1 cellular context compared by ENCODE assay signal in genomic region chr1:95233737-95234493, GRCh38.
TF ChIP-seq lines count a peak whose summit lies in the region.

Gene RWDD3 (plus strand): TSS chr1:95234210. CDS start chr1:95234231, 21 bp downstream.

TF ChIP-seq in HepG2, 621 proteins besides CTCF, POLR2A, EP300 and RAD21 (continued from another document and continues in another):
- TF ChIP-seq GMEB1 (CRISPR knock-in tag; IDR thresholded peaks at IDR 0.05; ENCODE audit: borderline replicate concordance), result peak; percentile 65; the same call in 1 of the 2 replicates
- no peak for TF ChIP-seq EHMT2 (IDR thresholded peaks at IDR 0.05; ENCODE audit: borderline replicate concordance, low read depth, low read length)
- no peak; the same call in 1 of the 2 replicates for TF ChIP-seq ZBTB10 (CRISPR knock-in tag; IDR thresholded peaks at IDR 0.05; ENCODE audit: borderline replicate concordance)
- no peak for TF ChIP-seq CERS6 (CRISPR knock-in tag; IDR thresholded peaks at IDR 0.05)
- no peak; the same call in 1 of the 2 replicates for TF ChIP-seq TCF7 (IDR thresholded peaks at IDR 0.05; ENCODE audit: low read depth)
- no peak for TF ChIP-seq ZBTB37 (CRISPR knock-in tag; IDR thresholded peaks at IDR 0.05)
- no peak for TF ChIP-seq ZFP1 (CRISPR knock-in tag; IDR thresholded peaks at IDR 0.05)
- no peak for TF ChIP-seq ZNF383 (CRISPR knock-in tag; IDR thresholded peaks at IDR 0.05; ENCODE audit: borderline replicate concordance)
- peak; percentile 80; the same call in 1 of the 2 replicates for TF ChIP-seq BRCA1 (CRISPR knock-in tag; IDR thresholded peaks at IDR 0.05)
- TF ChIP-seq HOXA5 (CRISPR knock-in tag; IDR thresholded peaks at IDR 0.05), result 0 out of 2 replicates have a peak, but pooled peaks have one; percentile 43
- peak; percentile 44 for TF ChIP-seq ZBTB25 (CRISPR knock-in tag; IDR thresholded peaks at IDR 0.05)
- peak; percentile 87 for TF ChIP-seq GABPB1 (CRISPR knock-in tag; IDR thresholded peaks at IDR 0.05)
- TF ChIP-seq MXI1 (IDR thresholded peaks at IDR 0.05; ENCODE audit: borderline replicate concordance, low read depth, low read length), result peak; percentile 23; the same call in 1 of the 3 replicates
- TF ChIP-seq NCOA5 (CRISPR knock-in tag; IDR thresholded peaks at IDR 0.05), result no peak
- TF ChIP-seq ZFP36L1 (CRISPR knock-in tag; IDR thresholded peaks at IDR 0.05), result no peak
- no peak for TF ChIP-seq RFX3 (CRISPR knock-in tag; IDR thresholded peaks at IDR 0.05)
- no peak for TF ChIP-seq SETDB1 (CRISPR knock-in tag; IDR thresholded peaks at IDR 0.05; ENCODE audit: borderline replicate concordance)
- TF ChIP-seq SRSF1 (optimal IDR thresholded peaks at IDR 0.05; ENCODE audit: low read depth, low read length), result peak; percentile 65
- TF ChIP-seq ATRX (CRISPR knock-in tag; IDR thresholded peaks at IDR 0.05; ENCODE audit: borderline replicate concordance), result no peak
- TF ChIP-seq TSC22D2 (CRISPR knock-in tag; IDR thresholded peaks at IDR 0.05; ENCODE audit: borderline replicate concordance), result peak; percentile 80; the same call in 1 of the 2 replicates
- 0 out of 2 replicates have a peak, but pooled peaks have one; percentile 36 for TF ChIP-seq IRF1 (CRISPR knock-in tag; IDR thresholded peaks at IDR 0.05; ENCODE audit: low read depth)
- peak; percentile 72 for TF ChIP-seq FOXA3 (CRISPR knock-in tag; IDR thresholded peaks at IDR 0.05)
- no peak for TF ChIP-seq ATF7 (IDR thresholded peaks at IDR 0.05)
- no peak for TF ChIP-seq ATF7 (CRISPR knock-in tag; IDR thresholded peaks at IDR 0.05)
- peak; percentile 73; the same call in 1 of the 2 replicates for TF ChIP-seq ZNF441 (CRISPR knock-in tag; IDR thresholded peaks at IDR 0.05; ENCODE audit: borderline replicate concordance)
- TF ChIP-seq GATAD2A (CRISPR knock-in tag; IDR thresholded peaks at IDR 0.05), result 0 out of 2 replicates have a peak, but pooled peaks have one; percentile 23
- no peak for TF ChIP-seq MAFF (IDR thresholded peaks at IDR 0.05; ENCODE audit: low read depth, low read length)
- TF ChIP-seq ZFP90 (CRISPR knock-in tag; IDR thresholded peaks at IDR 0.05; ENCODE audit: borderline replicate concordance), result no peak; the same call in 1 of the 2 replicates
- TF ChIP-seq HINFP (CRISPR knock-in tag; IDR thresholded peaks at IDR 0.05; ENCODE audit: low read depth), result no peak
- peak; percentile 50; the same call in 1 of the 2 replicates for TF ChIP-seq ZBTB2 (CRISPR knock-in tag; IDR thresholded peaks at IDR 0.05; ENCODE audit: low read depth)
- TF ChIP-seq ZBTB46 (CRISPR knock-in tag; IDR thresholded peaks at IDR 0.05; ENCODE audit: borderline replicate concordance), result no peak
- peak; percentile 77 for TF ChIP-seq ZSCAN31 (CRISPR knock-in tag; IDR thresholded peaks at IDR 0.05; ENCODE audit: low read depth)
- peak; percentile 81 for TF ChIP-seq THAP11 (CRISPR knock-in tag; IDR thresholded peaks at IDR 0.05)
- TF ChIP-seq DMTF1 (CRISPR knock-in tag; IDR thresholded peaks at IDR 0.05), result no peak
- TF ChIP-seq SMC3 (IDR thresholded peaks at IDR 0.05; ENCODE audit: low read length), result no peak; the same call in 1 of the 2 replicates
- peak; percentile 47 for TF ChIP-seq YEATS2 (CRISPR knock-in tag; IDR thresholded peaks at IDR 0.05; ENCODE audit: borderline replicate concordance)
- TF ChIP-seq NCOA1 (CRISPR knock-in tag; IDR thresholded peaks at IDR 0.05), result no peak
- 0 out of 2 replicates have a peak, but pooled peaks have one; percentile 65 for TF ChIP-seq ZNF337 (CRISPR knock-in tag; IDR thresholded peaks at IDR 0.05; ENCODE audit: borderline replicate concordance, low read depth)
- peak; percentile 35; the same call in 1 of the 2 replicates for TF ChIP-seq ZNF431 (CRISPR knock-in tag; IDR thresholded peaks at IDR 0.05; ENCODE audit: borderline replicate concordance, low read depth)
- TF ChIP-seq ZSCAN20 (CRISPR knock-in tag; IDR thresholded peaks at IDR 0.05; ENCODE audit: borderline replicate concordance), result no peak
- no peak for TF ChIP-seq REPIN1 (CRISPR knock-in tag; IDR thresholded peaks at IDR 0.05; ENCODE audit: borderline replicate concordance, low read depth)
- no peak for TF ChIP-seq ZBTB1 (CRISPR knock-in tag; IDR thresholded peaks at IDR 0.05; ENCODE audit: borderline replicate concordance)
- no peak for TF ChIP-seq CENPX (CRISPR knock-in tag; IDR thresholded peaks at IDR 0.05)
- TF ChIP-seq ARNT2 (CRISPR knock-in tag; IDR thresholded peaks at IDR 0.05; ENCODE audit: low read depth), result no peak
- TF ChIP-seq FOXO4 (CRISPR knock-in tag; conservative IDR thresholded peaks at IDR 0.05), result no peak
- no peak for TF ChIP-seq MIER3 (CRISPR knock-in tag; IDR thresholded peaks at IDR 0.05; ENCODE audit: borderline replicate concordance)
- no peak for TF ChIP-seq ZFP37 (CRISPR knock-in tag; IDR thresholded peaks at IDR 0.05; ENCODE audit: borderline replicate concordance)
- TF ChIP-seq MYNN (CRISPR knock-in tag; IDR thresholded peaks at IDR 0.05; ENCODE audit: low read depth), result no peak
